ENCODE assay signal across 17 cellular contexts in the genomic region with DNA sequence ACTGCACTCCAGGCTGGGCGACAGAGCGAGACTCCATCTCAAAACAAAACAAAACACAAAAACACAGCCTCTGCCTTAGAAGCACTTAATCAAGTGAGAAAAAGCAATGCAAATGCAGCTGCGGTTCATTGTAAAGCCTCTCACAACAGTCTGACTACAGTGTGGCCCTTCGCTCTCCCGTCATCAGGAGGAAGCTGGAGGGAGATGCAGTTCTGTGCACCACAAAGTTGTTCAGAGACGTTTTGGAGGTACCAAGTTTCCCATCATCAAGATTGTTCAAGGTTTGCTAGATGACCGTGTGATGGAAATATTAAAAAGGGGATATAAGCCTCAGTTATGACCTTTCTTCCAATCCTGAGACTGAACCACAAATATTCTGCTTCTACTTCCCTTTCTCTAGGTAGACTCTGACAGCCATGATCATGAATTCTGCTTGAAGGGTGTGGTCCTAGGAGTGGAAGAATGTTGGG. TPM values are rescaled to one million over a fixed set of nuclear protein-coding genes. Genes with fewer than 3 reads are reported as not detected.
DNase-seq lines count a peak whose midpoint lies in the region; ATAC-seq and TF ChIP-seq lines count a peak whose summit lies in the region.
"Had no signal": no experiment of that assay in that cellular context is flagged by ENCODE, and none has a peak within 500 bp of the region (broad histone marks: within the 10 kb centered on the region; RNA-seq: fewer than 3 reads in every experiment).

No MANE protein-coding gene starts in this region.

- H3K4me1 Mint-ChIP-seq in activated naive CD4-positive, alpha-beta T cell treated with anti-CD3 and anti-CD28 coated beads for 36 hours (ENCODE audit: low read depth): peaks cover 23% of the 10 kb centered on the region

- intact Hi-C loops in heart right ventricle (cut with DNase I): loop anchor here in 3 of 10 donors (10.0 kb wide), 5 partner anchors 78 to 952 kb away; no protein-coding TSS in a partner anchor
- intact Hi-C loops in activated naive CD4-positive, alpha-beta T cell treated with anti-CD3 and anti-CD28 coated beads for 36 hours (cut with micrococcal nuclease): loop anchor here (10.0 kb wide), 1 partner anchor 952 kb away; no protein-coding TSS in a partner anchor

- H3K4me3 ChIP-seq in OCI-LY3 (ENCODE audit: low read length) (peak overlapping the region; percentile 28), heart right ventricle (no peak overlapping the region), SJCRH30 (no peak overlapping the region), HAP-1 (no peak overlapping the region)
- H3K4me3 ChIP-seq: left lung had no signal

- peak overlapping the region; percentile 15; the same call in 1 of the 2 replicates for H3K9ac ChIP-seq in OCI-LY3 (ENCODE audit: low read length)

- H3K27ac Mint-ChIP-seq in activated naive CD4-positive, alpha-beta T cell treated with anti-CD3 and anti-CD28 coated beads for 36 hours: no peak overlapping the region
- H3K27ac Mint-ChIP-seq: activated naive CD8-positive, alpha-beta T cell treated with anti-CD3 and anti-CD28 coated beads, Interleukin-2, amount 10 ng/mL, durations not matched to agents 7 days and 5 days had no signal

- H3K27me3 ChIP-seq in OCI-LY3 (ENCODE audit: low read depth, low read length) (no peaks in the 10 kb centered on the region), heart right ventricle (no peaks in the 10 kb centered on the region), SJCRH30 (no peaks in the 10 kb centered on the region), HAP-1 (ENCODE audit: low read depth) (0 out of 2 replicates have a peak, but pooled peaks cover 2% of the 10 kb centered on the region)
- H3K27me3 ChIP-seq: left lung had no signal

- DNase-seq in GM20000 (ENCODE audit: low spot score): peak; percentile 40
- no peak for DNase-seq in heart right ventricle
- DNase-seq in activated naive CD4-positive, alpha-beta T cell treated with anti-CD3 and anti-CD28 coated beads for 36 hours: no peak
- no peak for DNase-seq in SJCRH30
- DNase-seq in HAP-1 (ENCODE audit: low spot score in 2 of 2): no peak
- DNase-seq: activated naive CD8-positive, alpha-beta T cell treated with anti-CD3 and anti-CD28 coated beads, Interleukin-2, amount 10 ng/mL, durations not matched to agents 7 days and 5 days; C1 segment of cervical spinal cord; erythroblast; hypothalamus; Kasumi-1; left lung; NCI-H2029; NCI-H774 had no signal

- no peaks in the 10 kb centered on the region for H3K9me3 ChIP-seq in OCI-LY3 (ENCODE audit: insufficient read depth, low read length)
- H3K9me3 ChIP-seq in heart right ventricle: no peaks in the 10 kb centered on the region
- H3K9me3 ChIP-seq in SJCRH30 (replicated peaks): no peaks in the 10 kb centered on the region
- no peaks in the 10 kb centered on the region for H3K9me3 ChIP-seq in HAP-1
- H3K9me3 ChIP-seq: left lung, neutrophil had no signal

- no peaks in the 10 kb centered on the region for H4K20me1 ChIP-seq in OCI-LY3 (ENCODE audit: insufficient read depth, low read length)

- 87 to 89% methylated on average over 7 of the region's 7 CpGs for WGBS in heart right ventricle, 2 donors

- peak overlapping the region; percentile 59 for H3K27ac ChIP-seq in OCI-LY3 (ENCODE audit: low read length)
- H3K27ac ChIP-seq in heart right ventricle: no peak overlapping the region
- no peak overlapping the region for H3K27ac ChIP-seq in SJCRH30
- H3K27ac ChIP-seq: left lung, neutrophil had no signal

- H3K36me3 ChIP-seq in OCI-LY3 (replicated peaks; ENCODE audit: low read depth, low read length) (no peaks in the 10 kb centered on the region), heart right ventricle (no peaks in the 10 kb centered on the region), SJCRH30 (no peaks in the 10 kb centered on the region), HAP-1 (replicated peaks) (no peaks in the 10 kb centered on the region)
- H3K36me3 ChIP-seq: left lung, neutrophil had no signal

- H3K4me2 ChIP-seq in OCI-LY3 (ENCODE audit: low read length): peak overlapping the region; percentile 68

- TF ChIP-seq CTCF in GM20000 (IDR thresholded peaks at IDR 0.05; ENCODE audit: extremely low read depth, missing control alignments) (no peak), OCI-LY3 (IDR thresholded peaks at IDR 0.05; ENCODE audit: low read depth, low read length) (no peak), heart right ventricle (IDR thresholded peaks at IDR 0.05) (no peak)

- no peaks in the 10 kb centered on the region for H3K9me3 Mint-ChIP-seq in activated naive CD4-positive, alpha-beta T cell treated with anti-CD3 and anti-CD28 coated beads for 36 hours
- H3K9me3 Mint-ChIP-seq: activated naive CD8-positive, alpha-beta T cell treated with anti-CD3 and anti-CD28 coated beads, Interleukin-2, amount 10 ng/mL, durations not matched to agents 7 days and 5 days had no signal

- no peaks in the 10 kb centered on the region for H3K79me2 ChIP-seq in OCI-LY3 (ENCODE audit: low read length)

- peak; percentile 58 for ATAC-seq in GM18511 (IDR thresholded peaks at IDR 0.05; ENCODE audit: unreplicated experiment)
- ATAC-seq in HG02884 (IDR thresholded peaks at IDR 0.05; ENCODE audit: unreplicated experiment): peak; percentile 67
- no peak for ATAC-seq in heart right ventricle
- ATAC-seq: left lung had no signal

- CTCF ChIA-PET in activated naive CD4-positive, alpha-beta T cell treated with anti-CD3 and anti-CD28 coated beads for 36 hours (lab: Charles Lee): interaction anchor here (0.9 to 1.2 kb wide), 2 partner anchors 9 to 547 kb away, joined by 3 read pairs; no protein-coding TSS in a partner anchor

- peaks cover 1% of the 10 kb centered on the region for H3K27me3 Mint-ChIP-seq in activated naive CD4-positive, alpha-beta T cell treated with anti-CD3 and anti-CD28 coated beads for 36 hours (ENCODE audit: low read depth)
- H3K27me3 Mint-ChIP-seq: activated naive CD8-positive, alpha-beta T cell treated with anti-CD3 and anti-CD28 coated beads, Interleukin-2, amount 10 ng/mL, durations not matched to agents 7 days and 5 days had no signal

- no peak overlapping the region for H3K4me3 Mint-ChIP-seq in activated naive CD4-positive, alpha-beta T cell treated with anti-CD3 and anti-CD28 coated beads for 36 hours
- H3K4me3 Mint-ChIP-seq: activated naive CD8-positive, alpha-beta T cell treated with anti-CD3 and anti-CD28 coated beads, Interleukin-2, amount 10 ng/mL, durations not matched to agents 7 days and 5 days had no signal

- no peaks in the 10 kb centered on the region for H3K36me3 Mint-ChIP-seq in activated naive CD4-positive, alpha-beta T cell treated with anti-CD3 and anti-CD28 coated beads for 36 hours (ENCODE audit: low read depth)
- H3K36me3 Mint-ChIP-seq: activated naive CD8-positive, alpha-beta T cell treated with anti-CD3 and anti-CD28 coated beads, Interleukin-2, amount 10 ng/mL, durations not matched to agents 7 days and 5 days had no signal

- in situ Hi-C loops in HAP-1 (cut with MboI; ENCODE audit: low sequenced_read_pairs): no loop called here

- H3K4me1 ChIP-seq in OCI-LY3 (ENCODE audit: low read length) (peaks cover 83% of the 10 kb centered on the region), heart right ventricle (peaks cover 0 to 34% (median 21%) of the 10 kb centered on the region in 9 donors), SJCRH30 (no peaks in the 10 kb centered on the region), HAP-1 (no peaks in the 10 kb centered on the region)

- peak overlapping the region; percentile 27; the same call in 1 of the 2 replicates for H2AFZ ChIP-seq in OCI-LY3 (ENCODE audit: low read depth, low read length)

RNA-seq across cellular contexts. Expression of a gene that starts 40.9 kb away (rescaled TPM):
- 10 to 100 TPM; 24.1 to 72.6 (median 32.9) TPM for total RNA-seq in heart right ventricle
- 100 to 1,000 TPM in 1 of 2 donors, 10 to 100 TPM in 1; 77.5 to 177 TPM for polyA plus RNA-seq in heart right ventricle
- 100 to 1,000 TPM; 105 TPM for total RNA-seq in activated naive CD4-positive, alpha-beta T cell treated with anti-CD3 and anti-CD28 coated beads for 36 hours
- total RNA-seq in SJCRH30 (2014; rRNA removed; shearing (Covaris generic)): 139 and 141 TPM in 2 replicates

RNA-seq across cellular contexts. Expression of a gene that starts 41.2 kb away (rescaled TPM):
- 10 to 100 TPM; 10.6 to 27.3 (median 15.0) TPM for total RNA-seq in heart right ventricle
- 10 to 100 TPM; 12.1 to 17.7 TPM for polyA plus RNA-seq in heart right ventricle
- 10 to 100 TPM; 11.3 to 11.8 TPM for total RNA-seq in activated naive CD4-positive, alpha-beta T cell treated with anti-CD3 and anti-CD28 coated beads for 36 hours
- 38.4 and 38.7 TPM in 2 replicates for total RNA-seq in SJCRH30 (2014; rRNA removed; shearing (Covaris generic))

Comparison
In these comparisons a context has a peak if more than half of its experiments do, and no peak if none do; other contexts are left out.
1. ATAC-seq: peak in GM18511 (single experiment) and HG02884 (single experiment); none in heart right ventricle (0 of 8).